In the genomic region with DNA sequence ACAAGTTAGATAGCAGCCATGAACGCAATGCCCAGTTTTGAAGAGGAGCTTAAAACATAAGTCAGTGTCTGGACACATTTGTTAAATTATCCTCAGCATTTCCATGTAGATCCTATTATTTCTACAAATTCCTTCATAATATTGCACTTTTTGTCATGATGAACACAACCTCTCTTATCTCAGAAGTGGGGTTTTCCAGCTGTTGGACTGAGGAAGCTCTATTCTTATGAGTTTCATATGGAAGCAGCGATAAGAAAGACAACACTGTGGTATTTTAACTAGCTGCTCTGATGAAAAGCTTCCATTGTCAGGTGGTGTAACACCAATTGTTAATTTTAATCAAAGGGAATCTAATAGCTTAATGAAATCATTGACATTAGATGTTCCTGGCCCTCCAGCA, we compare ENCODE assay signal across 29 cellular contexts.
"Had no signal": no experiment of that assay in that cellular context is flagged by ENCODE, and none has a peak within 500 bp of the region (broad histone marks: within the 10 kb centered on the region; RNA-seq: fewer than 3 reads in every experiment).

No MANE protein-coding gene starts in this region.

- H3K27ac ChIP-seq: ascending aorta, body of pancreas, Peyer's patch, SJSA1 had no signal

- H3K4me3 ChIP-seq: ascending aorta, body of pancreas, Peyer's patch, SJSA1 had no signal

- H3K4me1 Mint-ChIP-seq: activated CD4-positive, alpha-beta T cell treated with anti-CD3 and anti-CD28 coated beads, Interleukin-2, amount 10 ng/mL, durations not matched to agents 24 days and 14 days; activated CD8-positive, alpha-beta memory T cell treated with anti-CD3 and anti-CD28 coated beads, Interleukin-2, amount 10 ng/mL, durations not matched to agents 7 days and 5 days; activated naive CD8-positive, alpha-beta T cell treated with anti-CD3 and anti-CD28 coated beads, Interleukin-2, amount 50 U/mL, for 24 hours; T-helper 17 cell; WTC11 had no signal

- H3K36me3 ChIP-seq: ascending aorta, Peyer's patch, SJSA1 had no signal

- H3K36me3 Mint-ChIP-seq: activated CD8-positive, alpha-beta memory T cell treated with anti-CD3 and anti-CD28 coated beads, Interleukin-2, amount 10 ng/mL, durations not matched to agents 7 days and 5 days; WTC11 had no signal

- H3K9me3 Mint-ChIP-seq: activated CD4-positive, alpha-beta T cell treated with anti-CD3 and anti-CD28 coated beads, Interleukin-2, amount 10 ng/mL, durations not matched to agents 24 days and 14 days; activated T-helper 1 cell treated with anti-CD3 and anti-CD28 coated beads, Interleukin-12 subunit alpha, Interleukin-12 subunit beta, Interleukin-2, Interleukin-4 antibody, amounts not matched to agents 30 ng/mL and 10 ng/mL and 1 ng/mL, durations not matched to agents 14 hours and 24 hours and 36 hours had no signal

- H3K4me1 ChIP-seq: ascending aorta, body of pancreas, Peyer's patch had no signal

- H3K4me3 Mint-ChIP-seq: activated CD4-positive, alpha-beta T cell treated with anti-CD3 and anti-CD28 coated beads, Interleukin-2, amount 10 ng/mL, durations not matched to agents 24 days and 14 days; activated CD8-positive, alpha-beta memory T cell treated with anti-CD3 and anti-CD28 coated beads, Interleukin-2, amount 10 ng/mL, durations not matched to agents 7 days and 5 days; activated naive CD8-positive, alpha-beta T cell treated with anti-CD3 and anti-CD28 coated beads, Interleukin-2, amount 50 U/mL, for 24 hours; activated T-cell treated with anti-CD3 and anti-CD28 coated beads, Interleukin-2, amount 50 U/mL, for 24 hours; activated T-helper 1 cell treated with anti-CD3 and anti-CD28 coated beads, Interleukin-12 subunit alpha, Interleukin-12 subunit beta, Interleukin-2, Interleukin-4 antibody, amounts not matched to agents 30 ng/mL and 10 ng/mL and 1 ng/mL, durations not matched to agents 14 hours and 24 hours and 36 hours; T-helper 17 cell; WTC11 had no signal

- DNase-seq: activated CD4-positive, alpha-beta T cell treated with anti-CD3 and anti-CD28 coated beads, Interleukin-2, amount 10 ng/mL, durations not matched to agents 24 days and 14 days; activated CD4-positive, alpha-beta T cell treated with anti-CD3 and anti-CD28 coated beads, Interleukin-2, amount 50 U/mL, for 48 hours; activated CD4-positive, CD25-positive, alpha-beta regulatory T cell treated with anti-CD3 and anti-CD28 coated beads, Interleukin-2, amount 50 U/mL, for 72 hours; activated CD8-positive, alpha-beta memory T cell treated with anti-CD3 and anti-CD28 coated beads, Interleukin-2, amount 10 ng/mL, durations not matched to agents 7 days and 5 days; activated effector memory CD4-positive, alpha-beta T cell treated with Interleukin-2 at 50 U/mL for 16 hours; activated naive CD4-positive, alpha-beta T cell; activated naive CD8-positive, alpha-beta T cell treated with anti-CD3 and anti-CD28 coated beads, Interleukin-2, amount 50 U/mL, for 24 hours; activated T-cell treated with anti-CD3 and anti-CD28 coated beads, Interleukin-2, amount 50 U/mL, for 24 hours; amniotic stem cell; body of pancreas; central memory CD4-positive, alpha-beta T cell; KBM-7; NCI-H1092; NCI-H1417; NCI-H1930; NCI-H2171; NCI-H2227 treated with DMSO at 0.1 percent for 48 hours; NCI-H526 treated with DMSO at 0.1 percent for 48 hours; NCI-H82; NK-92 treated with Interleukin-12 subunit alpha and Interleukin-12 subunit beta, amount 100 ng/mL, for 24 hours; Peyer's patch; SHP77; T-helper 17 cell; T-helper 9 cell had no signal

- H3K27ac Mint-ChIP-seq: activated CD4-positive, alpha-beta T cell treated with anti-CD3 and anti-CD28 coated beads, Interleukin-2, amount 10 ng/mL, durations not matched to agents 24 days and 14 days; activated CD8-positive, alpha-beta memory T cell treated with anti-CD3 and anti-CD28 coated beads, Interleukin-2, amount 10 ng/mL, durations not matched to agents 7 days and 5 days; activated naive CD4-positive, alpha-beta T cell treated with anti-CD3 and anti-CD28 coated beads, Interleukin-2, amount 50 U/mL, for 72 hours; activated naive CD8-positive, alpha-beta T cell treated with anti-CD3 and anti-CD28 coated beads, Interleukin-2, amount 50 U/mL, for 24 hours; activated T-cell treated with anti-CD3 and anti-CD28 coated beads, Interleukin-2, amount 50 U/mL, for 24 hours; activated T-helper 1 cell treated with anti-CD3 and anti-CD28 coated beads, Interleukin-12 subunit alpha, Interleukin-12 subunit beta, Interleukin-2, Interleukin-4 antibody, amounts not matched to agents 30 ng/mL and 10 ng/mL and 1 ng/mL, durations not matched to agents 14 hours and 24 hours and 36 hours; T-helper 17 cell; WTC11 had no signal

- ATAC-seq: activated CD8-positive, alpha-beta memory T cell treated with anti-CD3 and anti-CD28 coated beads, Interleukin-2, amount 10 ng/mL, durations not matched to agents 7 days and 5 days; activated naive CD4-positive, alpha-beta T cell treated with anti-CD3 and anti-CD28 coated beads, Interleukin-2, amount 50 U/mL, for 72 hours; activated naive CD8-positive, alpha-beta T cell treated with anti-CD3 and anti-CD28 coated beads, Interleukin-2, amount 50 U/mL, for 24 hours; body of pancreas; T-helper 17 cell; WTC11 had no signal

- H3K9me3 ChIP-seq: ascending aorta, body of pancreas, Peyer's patch, SJSA1 had no signal

- H3K27me3 Mint-ChIP-seq: activated CD4-positive, alpha-beta T cell treated with anti-CD3 and anti-CD28 coated beads, Interleukin-2, amount 10 ng/mL, durations not matched to agents 24 days and 14 days; activated CD8-positive, alpha-beta memory T cell treated with anti-CD3 and anti-CD28 coated beads, Interleukin-2, amount 10 ng/mL, durations not matched to agents 7 days and 5 days; activated naive CD8-positive, alpha-beta T cell treated with anti-CD3 and anti-CD28 coated beads, Interleukin-2, amount 50 U/mL, for 24 hours; activated T-cell treated with anti-CD3 and anti-CD28 coated beads, Interleukin-2, amount 50 U/mL, for 24 hours; T-helper 17 cell had no signal

- H3K27me3 ChIP-seq: ascending aorta, body of pancreas, Peyer's patch, SJSA1 had no signal
